In genomic region chr12:15699886-15700285, GRCh38 we compare ENCODE assay signal across 11 cellular contexts.
DNase-seq lines count a peak whose midpoint lies in the region; ATAC-seq and TF ChIP-seq lines count a peak whose summit lies in the region.
"Had no signal": no experiment of that assay in that cellular context is flagged by ENCODE, and none has a peak within 500 bp of the region (broad histone marks: within the 10 kb centered on the region; RNA-seq: fewer than 3 reads in every experiment).

No MANE protein-coding gene starts in this region.

- peak overlapping the region; percentile 72 to 81 for H3K27ac ChIP-seq in thoracic aorta

- no peaks in the 10 kb centered on the region for H3K9me3 Mint-ChIP-seq in activated CD8-positive, alpha-beta memory T cell treated with anti-CD3 and anti-CD28 coated beads, Interleukin-2, amount 10 ng/mL, durations not matched to agents 7 days and 5 days (ENCODE audit: low read depth)
- H3K9me3 Mint-ChIP-seq in activated T-helper 1 cell treated with anti-CD3 and anti-CD28 coated beads, Interleukin-12 subunit alpha, Interleukin-12 subunit beta, Interleukin-2, Interleukin-4 antibody, amounts not matched to agents 30 ng/mL and 10 ng/mL and 1 ng/mL, durations not matched to agents 14 hours and 24 hours and 36 hours, result peaks cover 4% of the 10 kb centered on the region

- no peak for ATAC-seq in activated CD8-positive, alpha-beta memory T cell treated with anti-CD3 and anti-CD28 coated beads, Interleukin-2, amount 10 ng/mL, durations not matched to agents 7 days and 5 days
- no peak for ATAC-seq in thoracic aorta (ENCODE audit: insufficient number of reproducible peaks, low FRiP score, low read depth)
- no peak for ATAC-seq in GM21423 (IDR thresholded peaks at IDR 0.05; ENCODE audit: unreplicated experiment)

- no peaks in the 10 kb centered on the region for H3K9me3 ChIP-seq in thoracic aorta

- intact Hi-C loops in activated T-helper 1 cell treated with anti-CD3 and anti-CD28 coated beads, Interleukin-12 subunit alpha, Interleukin-12 subunit beta, Interleukin-2, Interleukin-4 antibody, amounts not matched to agents 30 ng/mL and 10 ng/mL and 1 ng/mL, durations not matched to agents 14 hours and 24 hours and 36 hours (cut with micrococcal nuclease), result loop anchor here (2.0 to 5.0 kb wide), 5 partner anchors 89 to 929 kb away; partner anchors contain the start of genes ARHGDIB, EPS8 and STRAP

- CTCF ChIA-PET in activated CD8-positive, alpha-beta memory T cell treated with anti-CD3 and anti-CD28 coated beads, Interleukin-2, amount 10 ng/mL, durations not matched to agents 7 days and 5 days (lab: Charles Lee), result no interaction called here

- H3K4me1 ChIP-seq in thoracic aorta (ENCODE audit: control insufficient read depth in 1 of 2, low read depth in 2 of 2), result peaks cover 52 to 68% of the 10 kb centered on the region in 2 donors

- H3K27ac Mint-ChIP-seq in activated CD8-positive, alpha-beta memory T cell treated with anti-CD3 and anti-CD28 coated beads, Interleukin-2, amount 10 ng/mL, durations not matched to agents 7 days and 5 days, result peak overlapping the region; percentile 77
- H3K27ac Mint-ChIP-seq in activated T-helper 1 cell treated with anti-CD3 and anti-CD28 coated beads, Interleukin-12 subunit alpha, Interleukin-12 subunit beta, Interleukin-2, Interleukin-4 antibody, amounts not matched to agents 30 ng/mL and 10 ng/mL and 1 ng/mL, durations not matched to agents 14 hours and 24 hours and 36 hours, result peak overlapping the region; percentile 48

- H3K36me3 ChIP-seq in thoracic aorta, result no peaks in the 10 kb centered on the region

- no peak for TF ChIP-seq CTCF in thoracic aorta (IDR thresholded peaks at IDR 0.05)

- no peak for DNase-seq in activated CD8-positive, alpha-beta memory T cell treated with anti-CD3 and anti-CD28 coated beads, Interleukin-2, amount 10 ng/mL, durations not matched to agents 7 days and 5 days
- DNase-seq in activated CD8-positive, alpha-beta memory T cell treated with anti-CD3 and anti-CD28 coated beads, Interleukin-2, amount 50 U/mL, for 48 hours, result no peak
- DNase-seq in activated T-helper 1 cell treated with anti-CD3 and anti-CD28 coated beads, Interleukin-12 subunit alpha, Interleukin-12 subunit beta, Interleukin-2, Interleukin-4 antibody, amounts not matched to agents 30 ng/mL and 10 ng/mL and 1 ng/mL, durations not matched to agents 14 hours and 24 hours and 36 hours (ENCODE audit: low spot score), result no peak
- peak; percentile 68 for DNase-seq in iris pigment epithelial cell (ENCODE audit: low read depth)
- DNase-seq in thoracic aorta (ENCODE audit: low spot score), result no peak
- DNase-seq in MV-4-11 (lab: John Stamatoyannopoulos, UW), result no peak
- DNase-seq in NCI-H1436 treated with DMSO at 0.1 percent for 48 hours (lab: John Stamatoyannopoulos, UW), result no peak
- DNase-seq: glutamatergic neuron; stimulated activated CD4-positive, alpha-beta T cell treated with anti-CD3 and anti-CD28 coated beads, Interleukin-15, amount 100 ng/mL, for 24 hours; stimulated activated naive CD4-positive, alpha-beta T cell treated with Interleukin-2 at 50 U/mL for 16 hours had no signal

- peaks cover 11% of the 10 kb centered on the region for H3K36me3 Mint-ChIP-seq in activated CD8-positive, alpha-beta memory T cell treated with anti-CD3 and anti-CD28 coated beads, Interleukin-2, amount 10 ng/mL, durations not matched to agents 7 days and 5 days
- H3K36me3 Mint-ChIP-seq in activated T-helper 1 cell treated with anti-CD3 and anti-CD28 coated beads, Interleukin-12 subunit alpha, Interleukin-12 subunit beta, Interleukin-2, Interleukin-4 antibody, amounts not matched to agents 30 ng/mL and 10 ng/mL and 1 ng/mL, durations not matched to agents 14 hours and 24 hours and 36 hours (ENCODE audit: low read depth), result peaks cover 11% of the 10 kb centered on the region

- no peak overlapping the region for H3K4me3 Mint-ChIP-seq in activated CD8-positive, alpha-beta memory T cell treated with anti-CD3 and anti-CD28 coated beads, Interleukin-2, amount 10 ng/mL, durations not matched to agents 7 days and 5 days
- H3K4me3 Mint-ChIP-seq in activated T-helper 1 cell treated with anti-CD3 and anti-CD28 coated beads, Interleukin-12 subunit alpha, Interleukin-12 subunit beta, Interleukin-2, Interleukin-4 antibody, amounts not matched to agents 30 ng/mL and 10 ng/mL and 1 ng/mL, durations not matched to agents 14 hours and 24 hours and 36 hours, result no peak overlapping the region

- peaks cover 8% of the 10 kb centered on the region for H3K27me3 Mint-ChIP-seq in activated CD8-positive, alpha-beta memory T cell treated with anti-CD3 and anti-CD28 coated beads, Interleukin-2, amount 10 ng/mL, durations not matched to agents 7 days and 5 days
- no peaks in the 10 kb centered on the region for H3K27me3 Mint-ChIP-seq in activated T-helper 1 cell treated with anti-CD3 and anti-CD28 coated beads, Interleukin-12 subunit alpha, Interleukin-12 subunit beta, Interleukin-2, Interleukin-4 antibody, amounts not matched to agents 30 ng/mL and 10 ng/mL and 1 ng/mL, durations not matched to agents 14 hours and 24 hours and 36 hours (ENCODE audit: insufficient read depth)

- H3K4me3 ChIP-seq in thoracic aorta, result no peak overlapping the region

- peaks cover 38% of the 10 kb centered on the region for H3K4me1 Mint-ChIP-seq in activated CD8-positive, alpha-beta memory T cell treated with anti-CD3 and anti-CD28 coated beads, Interleukin-2, amount 10 ng/mL, durations not matched to agents 7 days and 5 days
- peaks cover 40% of the 10 kb centered on the region for H3K4me1 Mint-ChIP-seq in activated T-helper 1 cell treated with anti-CD3 and anti-CD28 coated beads, Interleukin-12 subunit alpha, Interleukin-12 subunit beta, Interleukin-2, Interleukin-4 antibody, amounts not matched to agents 30 ng/mL and 10 ng/mL and 1 ng/mL, durations not matched to agents 14 hours and 24 hours and 36 hours (ENCODE audit: low read depth)

- H3K27me3 ChIP-seq in thoracic aorta (replicated peaks; ENCODE audit: insufficient read depth), result no peaks in the 10 kb centered on the region
